ENCODE assay signal across 10 cellular contexts in the genomic region with DNA sequence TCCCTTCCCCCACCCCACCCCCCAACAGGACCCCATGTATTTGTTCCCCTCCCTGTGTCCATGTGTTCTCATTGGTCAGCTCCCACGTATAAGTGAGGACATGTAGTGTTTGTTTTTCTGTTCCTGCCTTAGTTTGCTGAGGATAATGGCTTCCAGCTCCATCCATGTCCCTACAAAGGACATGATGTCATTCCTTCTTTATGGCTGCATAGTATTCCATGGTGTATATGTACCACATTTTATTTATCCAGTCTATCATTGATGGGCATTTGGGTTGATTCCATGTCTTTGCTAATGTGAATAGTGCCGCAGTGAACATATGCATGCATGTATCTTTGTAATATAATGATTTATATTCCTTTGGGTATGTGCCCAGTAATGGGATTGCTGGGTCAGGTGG. TPM values are rescaled to one million over a fixed set of nuclear protein-coding genes. Genes with fewer than 3 reads are reported as not detected.
"Had no signal": no experiment of that assay in that cellular context is flagged by ENCODE, and none has a peak within 500 bp of the region (broad histone marks: within the 10 kb centered on the region; RNA-seq: fewer than 3 reads in every experiment).

No MANE protein-coding gene starts in this region.

RNA-seq across cellular contexts. Expression of gene TDRD15, which starts 27.5 kb away (rescaled TPM):
- total RNA-seq: activated CD4-positive, alpha-beta T cell treated with anti-CD3 and anti-CD28 coated beads for 36 hours; activated CD4-positive, alpha-beta T cell treated with anti-CD3 and anti-CD28 coated beads, Interleukin-2, amount 10 ng/mL, durations not matched to agents 24 days and 14 days; activated CD4-positive, alpha-beta T cell treated with anti-CD3 and anti-CD28 coated beads, Interleukin-2, amount 10 ng/mL, durations not matched to agents 7 days and 5 days; activated CD8-positive, alpha-beta memory T cell treated with anti-CD3 and anti-CD28 coated beads for 36 hours; activated CD8-positive, alpha-beta memory T cell treated with anti-CD3 and anti-CD28 coated beads, Interleukin-2, amount 10 ng/mL, durations not matched to agents 7 days and 5 days; activated CD8-positive, alpha-beta T cell treated with anti-CD3 and anti-CD28 coated beads for 36 hours; activated CD8-positive, alpha-beta T cell treated with anti-CD3 and anti-CD28 coated beads, Interleukin-2, amount 10 ng/mL, durations not matched to agents 7 days and 5 days; T-helper 1 cell treated with Interleukin-12 subunit alpha and Interleukin-12 subunit beta and Interleukin-4 antibody, amounts not matched to agents 30 ng/mL and 1 ng/mL, for 36 hours; T-helper 2 cell treated with Interferon-gamma antibody and Interleukin-4, amounts not matched to agents 100 ng/mL and 5 ng/mL, for 36 hours; WTC11 had no signal
